In genomic region chr15:67085818-67086649, GRCh38 we compare ENCODE assay signal across 8 cellular contexts. TPM values are rescaled to one million over a fixed set of nuclear protein-coding genes. Genes with fewer than 3 reads are reported as not detected.
DNase-seq lines count a peak whose midpoint lies in the region; ATAC-seq, FAIRE-seq and TF ChIP-seq lines count a peak whose summit lies in the region.

No MANE protein-coding gene starts in this region.

- peaks cover 2 to 4% of the 10 kb centered on the region in 2 experiments; a peak in 3 of 4 replicates for H3K36me3 ChIP-seq in GM12878 (ENCODE audit: control insufficient read depth in 2 of 2, insufficient read depth in 2 of 2, low read length in 1 of 2)
- no peaks in the 10 kb centered on the region for H3K36me3 ChIP-seq in neural progenitor cell
- H3K36me3 ChIP-seq in kidney (ENCODE audit: control insufficient read depth in 1 of 2, insufficient read depth in 2 of 2, low read length in 2 of 2) = peaks cover 0 to 2% of the 10 kb centered on the region in 2 donors
- H3K36me3 ChIP-seq in testis (ENCODE audit: low read depth, missing control alignments) = no peaks in the 10 kb centered on the region

- H3K4me1 ChIP-seq in GM12878 (ENCODE audit: control insufficient read depth, insufficient read depth, low read length) (peaks cover 84% of the 10 kb centered on the region), neural progenitor cell (peaks cover 63% of the 10 kb centered on the region), kidney (ENCODE audit: control insufficient read depth in 1 of 2, insufficient read depth in 1 of 2, low read depth in 1 of 2, low read length in 2 of 2) (peaks cover 46 to 49% of the 10 kb centered on the region in 2 donors), testis (peaks cover 44% of the 10 kb centered on the region)

- no peak overlapping the region for H3K27ac Mint-ChIP-seq in neural progenitor cell
- H3K27ac Mint-ChIP-seq in endothelial cell (ENCODE audit: unreplicated experiment) = no peak overlapping the region

- peaks cover 28% of the 10 kb centered on the region for H3K36me3 Mint-ChIP-seq in neural progenitor cell
- H3K36me3 Mint-ChIP-seq in endothelial cell (ENCODE audit: low read depth, unreplicated experiment) = peaks cover 5% of the 10 kb centered on the region

- H3K27me3 ChIP-seq in GM12878 (replicated peaks in 1 of 2; ENCODE audit: control insufficient read depth in 2 of 2, insufficient read depth in 2 of 2, low read length in 1 of 2) (no peaks in the 10 kb centered on the region), neural progenitor cell (no peaks in the 10 kb centered on the region), testis (no peaks in the 10 kb centered on the region)

- peaks cover 77% of the 10 kb centered on the region for H3K79me2 ChIP-seq in GM12878 (ENCODE audit: control insufficient read depth, insufficient read depth, low read length)
- H3K79me2 ChIP-seq in neural progenitor cell (ENCODE audit: low read depth) = peaks cover 73% of the 10 kb centered on the region

- FAIRE-seq in GM12891 (lab: Jason Lieb, UNC) (peak; percentile 57), GM12878 (lab: Jason Lieb, UNC) (peak; percentile 66), kidney (lab: Jason Lieb, UNC) (no peak)

- BruUV-seq in GM12878 (replicated peaks; lab: Mats Ljungman, UMichigan) = no TSS peak

- POLR2A ChIA-PET in GM12878 (lab: Charles Lee) = interaction anchor here (0.6 to 6.6 kb wide), 7 partner anchors 12 to 49 kb away, joined by 3 to 79 read pairs (median 6); partner anchors contain the start of gene SMAD3

- H2AFZ ChIP-seq in GM12878 (ENCODE audit: control insufficient read depth, low read depth, low read length) = no peak overlapping the region
- no peak overlapping the region for H2AFZ ChIP-seq in neural progenitor cell (replicated peaks)

- no peaks in the 10 kb centered on the region for H3K9me3 Mint-ChIP-seq in neural progenitor cell
- no peaks in the 10 kb centered on the region for H3K9me3 Mint-ChIP-seq in endothelial cell (ENCODE audit: unreplicated experiment)

- ATAC-seq in GM21529 (IDR thresholded peaks at IDR 0.05; ENCODE audit: unreplicated experiment) (peak; percentile 42), GM12878 (peak; percentile 66)

- H3F3A ChIP-seq in neural progenitor cell (ENCODE audit: low read depth) = peaks cover 5% of the 10 kb centered on the region

- CTCF ChIA-PET in GM12878 (lab: Yijun Ruan, JAX) = interaction anchor here (0.5 to 8.5 kb wide), 4 partner anchors 10 to 456 kb away, joined by 4 to 71 read pairs (median 5); no protein-coding TSS in a partner anchor

- SMC1A ChIA-PET in GM12878 (lab: Charles Lee; ENCODE audit: uncharacterized antibody, unreplicated experiment) = interaction anchor here (0.6 to 13.0 kb wide), 11 partner anchors 10 to 461 kb away, joined by 3 to 247 read pairs (median 5); no protein-coding TSS in a partner anchor

- intact Hi-C loops in GM12878 (cut with micrococcal nuclease; ENCODE audit: unreplicated experiment) (loop anchor here (1.0 to 10.0 kb wide), 4 partner anchors 15 to 759 kb away; partner anchors contain the start of gene RNU6-1), kidney (cut with DNase I) (no loop called here), testis (cut with DNase I; ENCODE audit: low total_unique reads) (no loop called here)

- H3K4me3 ChIP-seq in GM12878 (peak overlapping the region; percentile 54), neural progenitor cell (no peak overlapping the region), kidney (ENCODE audit: low read length in 2 of 2) (no peak overlapping the region), testis (no peak overlapping the region)

- H3K4me1 Mint-ChIP-seq in neural progenitor cell (peaks cover 88% of the 10 kb centered on the region), endothelial cell (ENCODE audit: unreplicated experiment) (peaks cover 7% of the 10 kb centered on the region)

- H3K4me3 Mint-ChIP-seq in neural progenitor cell (peak overlapping the region; percentile 36), endothelial cell (ENCODE audit: unreplicated experiment) (no peak overlapping the region)

- peak; percentile 26; the same call in 1 of the 2 replicates for TF ChIP-seq RAD21 in GM12878 (IDR thresholded peaks at IDR 0.05; ENCODE audit: insufficient read depth, low read depth, low read length)

- in situ Hi-C loops in GM12878 (cut with MboI) = loop anchor here (25.0 kb wide), 1 partner anchor 1299 kb away; the partner anchor contains the start of gene DENND4A

- H3K4me2 ChIP-seq in GM12878 (ENCODE audit: control insufficient read depth, insufficient read depth) (peak overlapping the region; percentile 84), neural progenitor cell (no peak overlapping the region)

- DNase-seq in GM12891 (ENCODE audit: insufficient read length, low spot score) (peak; percentile 39), M059J (ENCODE audit: low read depth) (peak; percentile 89), GM12878 (ENCODE audit: low read depth, low spot score) (peak; percentile 97), neural progenitor cell (ENCODE audit: low spot score) (no peak), kidney (no peak), endothelial cell (ENCODE audit: low spot score) (no peak), testis (no peak)

- TF ChIP-seq EP300 in GM12878 (IDR thresholded peaks at IDR 0.05; ENCODE audit: borderline replicate concordance in 1 of 2, control insufficient read depth in 1 of 2, low read depth in 2 of 2, low read length in 2 of 2) = peak; percentile 95 to 96

- TF ChIP-seq CTCF in GM12878 (IDR thresholded peaks at IDR 0.05 in 2 of 3, conservative IDR thresholded peaks at IDR 0.05 in 1 of 3; ENCODE audit: control insufficient read depth in 2 of 3, extremely low read depth in 1 of 3, insufficient read depth in 1 of 3, low read depth in 3 of 3, low read length in 3 of 3) (no peak), neural progenitor cell (IDR thresholded peaks at IDR 0.05) (no peak), kidney (IDR thresholded peaks at IDR 0.05; ENCODE audit: borderline replicate concordance, extremely low read depth, insufficient read depth) (no peak), endothelial cell (IDR thresholded peaks at IDR 0.05; ENCODE audit: unreplicated experiment) (no peak), testis (IDR thresholded peaks at IDR 0.05) (no peak)

- H3K9ac ChIP-seq in GM12878 (ENCODE audit: control insufficient read depth, insufficient read depth, low read length) (peak overlapping the region; percentile 71), neural progenitor cell (no peak overlapping the region), kidney (ENCODE audit: low read length in 2 of 2) (peak overlapping the region in 1 of 2 donors; percentile 12)

- RAD21 ChIA-PET in GM12878 (lab: Charles Lee; ENCODE audit: unreplicated experiment) = interaction anchor here (0.5 to 13.0 kb wide), 17 partner anchors 9 to 325 kb away, joined by 3 to 215 read pairs (median 7); partner anchors contain the start of gene SMAD3

- WGBS in GM12878 (ENCODE audit: insufficient coverage, insufficient replicate concordance, low lambda C conversion rate, missing lambda C conversion rate) = 33% methylated on average over 3 of the region's 3 CpGs
- WGBS in testis, 2 donors = 54 to 77% methylated on average over 3 of the region's 3 CpGs

- H4K20me1 ChIP-seq in GM12878 (ENCODE audit: control insufficient read depth, insufficient read depth) (no peaks in the 10 kb centered on the region), neural progenitor cell (ENCODE audit: low read depth) (peaks cover 58% of the 10 kb centered on the region)

- H3K9me3 ChIP-seq in GM12878 (replicated peaks; ENCODE audit: control insufficient read depth, insufficient read depth, low read length) (no peaks in the 10 kb centered on the region), neural progenitor cell (ENCODE audit: low read depth) (no peaks in the 10 kb centered on the region), kidney (ENCODE audit: control insufficient read depth in 1 of 2, low read length in 2 of 2) (no peaks in the 10 kb centered on the region), testis (no peaks in the 10 kb centered on the region)

- TF ChIP-seq POLR2A in GM12891 (IDR thresholded peaks at IDR 0.05; ENCODE audit: low read depth, low read length) (no peak; the same call in none of the 2 replicates), GM12878 (IDR thresholded peaks at IDR 0.05; ENCODE audit: low read depth, low read length) (no peak), testis (IDR thresholded peaks at IDR 0.05) (no peak)

- H3K27ac ChIP-seq in GM12878 (ENCODE audit: control insufficient read depth, insufficient read depth) (peak overlapping the region; percentile 86), neural progenitor cell (no peak overlapping the region), kidney (ENCODE audit: low read depth in 2 of 2, low read length in 2 of 2) (no peak overlapping the region), testis (no peak overlapping the region)

- no peaks in the 10 kb centered on the region for H3K27me3 Mint-ChIP-seq in neural progenitor cell (ENCODE audit: insufficient read depth, low read depth)
- H3K27me3 Mint-ChIP-seq in endothelial cell (ENCODE audit: unreplicated experiment) = no peaks in the 10 kb centered on the region

TF ChIP-seq in GM12891, 5 proteins besides CTCF, POLR2A, EP300 and RAD21 (continues in another document):
- no peak for TF ChIP-seq TAF1 (IDR thresholded peaks at IDR 0.05; ENCODE audit: low read depth, low read length)

RNA-seq across cellular contexts. Expression of gene SMAD3, which starts 20.6 kb away (rescaled TPM):
- 36.4 TPM for polyA plus RNA-seq in GM12891 (2012; ENCODE audit: low read depth, missing spikeins)
- total RNA-seq in M059J (2014; rRNA removed; shearing (Covaris generic)) = 32.6 and 46.7 TPM in 2 replicates
- 119 and 128 TPM in 2 replicates for total RNA-seq in GM12878 (2013; cell fraction: nucleolus; rRNA removed)
- total RNA-seq in GM12878 (2014; rRNA removed) = 12.2 and 15.6 TPM in 2 replicates
- 11.7 and 13.3 TPM in 2 replicates for total RNA-seq in GM12878 (2014; rRNA removed; fragmentation: Illumina TruSeq; extraction: Trizol)
- 39.9 and 40.0 TPM in 2 replicates for total RNA-seq in GM12878 (2021)
- polyA plus RNA-seq in GM12878 (2011; ENCODE audit: low read depth) = 17.0 TPM
- 15.0 and 28.2 TPM in 2 replicates for polyA plus RNA-seq in GM12878 (2011; rRNA removed)
- 21.5 and 22.5 TPM in 2 replicates for polyA plus RNA-seq in GM12878 (2011; cell fraction: cytosol; rRNA removed)
- 85.6 and 92.9 TPM in 2 replicates for polyA plus RNA-seq in GM12878 (2011; cell fraction: nucleus; rRNA removed)
- polyA plus RNA-seq in GM12878 (2012) = 41.6 and 42.7 TPM in 2 replicates
- 31.9 and 43.2 TPM in 2 replicates for polyA plus RNA-seq in GM12878 (2014; fragmentation: Illumina TruSeq; extraction: Trizol)
- polyA plus RNA-seq in GM12878 (2014; fragmentation: Nextera tagmentation; extraction: Ambion mirVana) = 1 to 10 TPM; 5.6 to 6.6 TPM
- polyA plus RNA-seq in GM12878 (2014; rRNA removed) = 22.4 and 27.7 TPM in 2 replicates
- 10 to 100 TPM in 1 of 2 experiments, 1 to 10 TPM in 1; 8.0 to 18.7 TPM for polyA plus RNA-seq in GM12878 (2016; fragmentation: Nextera tagmentation; extraction: Ambion mirVana)
- polyA minus RNA-seq in GM12878 (2011; rRNA and poly(A)+ RNA removed) = 23.3 and 26.4 TPM in 2 replicates
- polyA minus RNA-seq in GM12878 (2011; cell fraction: cytosol; rRNA and poly(A)+ RNA removed) = 11.1 and 14.3 TPM in 2 replicates
- polyA minus RNA-seq in GM12878 (2011; cell fraction: nucleus; rRNA and poly(A)+ RNA removed) = 17.3 and 26.6 TPM in 2 replicates
- total RNA-seq in neural progenitor cell (ENCODE audit: low replicate concordance) = 12.5 and 14.3 TPM in 2 replicates
- total RNA-seq in kidney = 58.2 TPM
- 10.1 TPM for polyA plus RNA-seq in kidney (ENCODE audit: insufficient read depth, low read depth, low replicate concordance)
- total RNA-seq in endothelial cell (ENCODE audit: unreplicated experiment) = 8.2 TPM
- 10 to 100 TPM; 18.7 to 31.6 TPM for total RNA-seq in testis
- polyA plus RNA-seq in testis (ENCODE audit: insufficient read depth, low read depth, low replicate concordance) = 11.4 TPM

Comparison
In these comparisons a context has a peak if more than half of its experiments do, and no peak if none do; other contexts are left out.
1. DNase-seq: peak in GM12891 (single experiment), M059J (single experiment) and GM12878 (single experiment); none in neural progenitor cell (single experiment), kidney (single experiment), endothelial cell (single experiment) and testis (single experiment).